Comparison of ENCODE assay signal across 19 cellular contexts in the genomic region with DNA sequence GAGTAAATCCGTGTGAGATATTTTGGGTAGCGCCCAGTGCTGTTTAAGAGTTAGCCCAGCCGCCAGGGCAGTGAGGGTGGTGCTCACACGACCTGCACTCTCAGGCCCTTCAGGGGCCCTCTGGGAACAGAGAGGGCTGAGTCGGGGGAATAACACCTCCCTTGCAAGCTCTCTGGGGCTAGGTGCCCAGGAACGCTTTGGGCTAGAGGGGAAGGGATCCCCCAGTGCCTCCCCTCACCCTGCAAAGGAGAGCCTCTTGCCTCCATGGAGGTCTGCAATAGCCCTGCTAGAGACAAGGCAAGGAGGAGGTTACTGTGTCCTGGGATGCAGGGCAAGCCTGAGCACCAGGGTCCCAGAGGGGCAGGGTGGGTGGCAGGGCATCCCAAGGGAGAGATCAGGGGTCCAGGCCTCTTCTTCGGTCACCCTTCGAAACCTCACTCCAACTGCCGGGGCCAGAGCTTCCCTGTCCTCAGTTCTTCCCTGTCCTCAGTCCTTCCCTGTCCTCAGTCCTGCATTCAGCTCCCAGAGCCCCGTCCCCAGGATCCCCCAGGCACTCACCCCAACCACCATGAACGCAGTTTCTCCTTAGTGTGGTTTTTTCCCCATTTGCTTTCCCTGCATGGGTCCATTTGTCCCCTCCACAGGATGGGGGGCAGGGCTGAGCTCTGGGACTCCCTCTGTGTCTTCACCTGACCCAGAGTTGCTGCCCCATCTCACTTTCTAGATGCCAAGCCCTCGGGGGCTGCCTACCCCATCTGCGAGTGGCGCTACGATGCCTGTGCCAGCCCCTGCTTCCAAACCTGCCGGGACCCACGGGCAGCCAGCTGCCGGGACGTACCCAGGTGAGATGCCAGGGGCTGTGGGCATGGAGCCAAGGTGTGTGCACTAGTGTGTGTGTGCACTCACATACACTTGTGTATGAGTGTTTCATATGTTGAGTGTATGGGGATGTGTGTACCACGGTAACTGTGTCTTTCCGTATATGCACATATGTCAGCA.
DNase-seq lines count a peak whose midpoint lies in the region; TF ChIP-seq lines count a peak whose summit lies in the region.
"Had no signal": no experiment of that assay in that cellular context is flagged by ENCODE, and none has a peak within 500 bp of the region (broad histone marks: within the 10 kb centered on the region; RNA-seq: fewer than 3 reads in every experiment).

No MANE protein-coding gene starts in this region.

- H3K27ac Mint-ChIP-seq in activated naive CD4-positive, alpha-beta T cell treated with anti-CD3 and anti-CD28 coated beads for 36 hours: no peak overlapping the region
- H3K27ac Mint-ChIP-seq: CD4-positive, alpha-beta memory T cell had no signal

- no peaks in the 10 kb centered on the region for H3K4me1 ChIP-seq in colonic mucosa
- H3K4me1 ChIP-seq: BE2C, Caco-2 had no signal

- no peaks in the 10 kb centered on the region for H3K27me3 Mint-ChIP-seq in activated naive CD4-positive, alpha-beta T cell treated with anti-CD3 and anti-CD28 coated beads for 36 hours (ENCODE audit: low read depth)

- DNase-seq in activated effector memory CD4-positive, alpha-beta T cell treated with anti-CD3 and anti-CD28 coated beads, Interleukin-2, amount 50 U/mL, for 16 hours: peak; percentile 61
- DNase-seq in activated effector memory CD4-positive, alpha-beta T cell treated with Interleukin-2 at 50 U/mL for 16 hours: no peak
- peak; percentile 13 for DNase-seq in colonic mucosa
- peak; percentile 8 for DNase-seq in mucosa of gallbladder (ENCODE audit: low spot score)
- DNase-seq in activated naive CD4-positive, alpha-beta T cell treated with anti-CD3 and anti-CD28 coated beads for 36 hours: no peak
- DNase-seq in stimulated activated CD4-positive, alpha-beta T cell treated with anti-CD3 and anti-CD28 coated beads, Interleukin-1b, Interleukin-23, amount 100 ng/mL, for 48 hours: no peak
- DNase-seq in C1 segment of cervical spinal cord (lab: John Stamatoyannopoulos, UW): no peak
- DNase-seq: BE2C; Caco-2; CD4-positive, alpha-beta memory T cell; NCI-H1105 treated with DMSO at 0.1 percent for 48 hours; NCI-H2029 treated with DMSO at 0.1 percent for 48 hours; NCI-H226; NCI-H524; NCI-H774; NK-92 treated with Interleukin-12 subunit alpha and Interleukin-12 subunit beta, amount 100 ng/mL, for 24 hours; SHP77 treated with DMSO at 0.1 percent for 48 hours had no signal

- H3K9me3 Mint-ChIP-seq in activated naive CD4-positive, alpha-beta T cell treated with anti-CD3 and anti-CD28 coated beads for 36 hours: no peaks in the 10 kb centered on the region
- H3K9me3 Mint-ChIP-seq: CD4-positive, alpha-beta memory T cell; IgD-negative memory B cell had no signal

- CTCF ChIA-PET in activated naive CD4-positive, alpha-beta T cell treated with anti-CD3 and anti-CD28 coated beads for 36 hours (lab: Charles Lee): no interaction called here

- H3K36me3 Mint-ChIP-seq in activated naive CD4-positive, alpha-beta T cell treated with anti-CD3 and anti-CD28 coated beads for 36 hours (ENCODE audit: low read depth): no peaks in the 10 kb centered on the region
- H3K36me3 Mint-ChIP-seq: CD4-positive, alpha-beta memory T cell; IgD-negative memory B cell had no signal

- no peaks in the 10 kb centered on the region for H3K36me3 ChIP-seq in colonic mucosa
- H3K36me3 ChIP-seq: BE2C had no signal

- no peak for TF ChIP-seq CTCF in colonic mucosa (IDR thresholded peaks at IDR 0.05)

- H3K4me3 Mint-ChIP-seq in activated naive CD4-positive, alpha-beta T cell treated with anti-CD3 and anti-CD28 coated beads for 36 hours: no peak overlapping the region
- H3K4me3 Mint-ChIP-seq: CD4-positive, alpha-beta memory T cell; IgD-negative memory B cell had no signal

- no peaks in the 10 kb centered on the region for H3K9me3 ChIP-seq in colonic mucosa
- H3K9me3 ChIP-seq: BE2C, Caco-2 had no signal

- intact Hi-C loops in colonic mucosa (cut with DNase I): no loop called here
- intact Hi-C loops in activated naive CD4-positive, alpha-beta T cell treated with anti-CD3 and anti-CD28 coated beads for 36 hours (cut with micrococcal nuclease): no loop called here

- H3K4me1 Mint-ChIP-seq in activated naive CD4-positive, alpha-beta T cell treated with anti-CD3 and anti-CD28 coated beads for 36 hours (ENCODE audit: low read depth): no peaks in the 10 kb centered on the region
- H3K4me1 Mint-ChIP-seq: CD4-positive, alpha-beta memory T cell; IgD-negative memory B cell had no signal

- no peak overlapping the region for H3K9ac ChIP-seq in colonic mucosa (ENCODE audit: low read depth in 2 of 2, low read length in 2 of 2)

- H3K27ac ChIP-seq in colonic mucosa: no peak overlapping the region
- H3K27ac ChIP-seq: RWPE1 had no signal

- H3K27me3 ChIP-seq in colonic mucosa: no peaks in the 10 kb centered on the region
- H3K27me3 ChIP-seq: BE2C had no signal

- no peak overlapping the region for H3K4me3 ChIP-seq in colonic mucosa

Comparison
In these comparisons a context has a peak if more than half of its experiments do, and no peak if none do; other contexts are left out.
1. DNase-seq: peak in activated effector memory CD4-positive, alpha-beta T cell treated with anti-CD3 and anti-CD28 coated beads, Interleukin-2, amount 50 U/mL, for 16 hours (single experiment), colonic mucosa (single experiment) and mucosa of gallbladder (single experiment); none in activated effector memory CD4-positive, alpha-beta T cell treated with Interleukin-2 at 50 U/mL for 16 hours (single experiment), activated naive CD4-positive, alpha-beta T cell treated with anti-CD3 and anti-CD28 coated beads for 36 hours (single experiment), stimulated activated CD4-positive, alpha-beta T cell treated with anti-CD3 and anti-CD28 coated beads, Interleukin-1b, Interleukin-23, amount 100 ng/mL, for 48 hours (single experiment) and C1 segment of cervical spinal cord (0 of 14).